Comparison of ENCODE assay signal across 8 cellular contexts in genomic region chr10:104339469-104340098, GRCh38. TPM values are rescaled to one million over a fixed set of nuclear protein-coding genes. Genes with fewer than 3 reads are reported as not detected.
A peak's percentile ranks its signal among the peaks of the same experiment; 100 is the strongest.
DNase-seq lines count a peak whose midpoint lies in the region; ATAC-seq, FAIRE-seq and TF ChIP-seq lines count a peak whose summit lies in the region.

No MANE protein-coding gene starts in this region.

- H3K23me2 ChIP-seq in H1 (ENCODE audit: low read depth, low read length) = peaks cover 18% of the 10 kb centered on the region

- CTCF ChIA-PET in Panc1 (lab: Charles Lee) (interaction anchor here (0.6 kb wide), 1 partner anchor 72 kb away, joined by 10 read pairs; no protein-coding TSS in a partner anchor), H1 (lab: Charles Lee; ENCODE audit: partially characterized antibody) (interaction anchor here (0.7 to 7.3 kb wide), 9 partner anchors 10 to 65 kb away, joined by 3 to 86 read pairs (median 17); no protein-coding TSS in a partner anchor)

- H4K5ac ChIP-seq in H1 (ENCODE audit: insufficient read length, low read depth, low read length) = no peak overlapping the region

- peak overlapping the region in 2 of 4 experiments; percentile 13 to 50; a peak in 3 of 7 replicates for H3K9ac ChIP-seq in H1 (replicated peaks in 1 of 4; ENCODE audit: extremely low read depth in 1 of 4, low read depth in 3 of 4, low read length in 3 of 4)

- BruUV-seq in Panc1 (replicated peaks; lab: Mats Ljungman, UMichigan) = no TSS peak

- intact Hi-C loops in Panc1 (cut with micrococcal nuclease; ENCODE audit: unreplicated experiment) = no loop called here

- no peaks in the 10 kb centered on the region for H3K9me2 ChIP-seq in DOHH2 (replicated peaks; ENCODE audit: control insufficient read depth, low read length)

- 0 out of 2 replicates have a peak overlapping the region, but pooled peaks have one; percentile 40 for H2BK20ac ChIP-seq in H1 (ENCODE audit: low read length)

- FAIRE-seq in H1 (lab: Jason Lieb, UNC) = no peak

- 76% methylated on average over 10 of the region's 11 CpGs; no CpG with 5 or more reads in 1 of the 2 experiments for WGBS in H1 (ENCODE audit: extremely low coverage in 1 of 2, insufficient coverage in 1 of 2, insufficient read length in 1 of 2, insufficient replicate concordance in 2 of 2, low coverage in 1 of 2, low lambda C conversion rate in 2 of 2, missing lambda C conversion rate in 1 of 2), 2 experiments

- peaks cover 23% of the 10 kb centered on the region for H4K20me1 ChIP-seq in DOHH2 (ENCODE audit: control insufficient read depth, insufficient read depth, low read depth, low read length)
- H4K20me1 ChIP-seq in H1 (replicated peaks in 1 of 2; ENCODE audit: control insufficient read depth in 1 of 2, insufficient read depth in 2 of 2, low read length in 2 of 2) = peaks cover 0 to 8% of the 10 kb centered on the region in 2 experiments

- TF ChIP-seq CTCF in DOHH2 (IDR thresholded peaks at IDR 0.05; ENCODE audit: low read depth, low read length, poor library complexity, severe bottlenecking) (no peak), Panc1 (IDR thresholded peaks at IDR 0.05) (no peak), H1 (IDR thresholded peaks at IDR 0.05; ENCODE audit: control extremely low read depth in 1 of 3, insufficient read depth in 1 of 3, low read depth in 1 of 3, low read length in 3 of 3) (no peak), GM13977 (IDR thresholded peaks at IDR 0.05; ENCODE audit: extremely low read depth, insufficient read depth, missing control alignments) (no peak)

- H2BK120ac ChIP-seq in H1 (replicated peaks; ENCODE audit: low read depth, low read length) = peak overlapping the region; percentile 38

- no peak overlapping the region for H2BK5ac ChIP-seq in H1 (ENCODE audit: low read depth, low read length)

- no peak overlapping the region for H3K56ac ChIP-seq in H1 (replicated peaks; ENCODE audit: insufficient read length, low read depth, low read length)

- in situ Hi-C loops in Panc1 (cut with HindIII; ENCODE audit: low pct_unique_long_range_greater_than_20kb, low sequenced_read_pairs) = no loop called here
- in situ Hi-C loops in GM13977 (cut with MboI; ENCODE audit: low pct_unique_long_range_greater_than_20kb, low sequenced_read_pairs, unreplicated experiment) = loop anchor here (10.0 kb wide), 1 partner anchor 45 kb away; no protein-coding TSS in a partner anchor

- H3K4me3 ChIP-seq in DOHH2 (ENCODE audit: low read length) (peak overlapping the region; percentile 83), Panc1 (ENCODE audit: low read depth in 2 of 2, low read length in 2 of 2) (peak overlapping the region; percentile 83 to 86), H1 (ENCODE audit: extremely low read depth in 1 of 4, insufficient read depth in 2 of 4, low read depth in 3 of 4, low read length in 4 of 4) (peak overlapping the region; percentile 73 to 90 (median 80); a peak in 6 of 8 replicates), muscle layer of duodenum (ENCODE audit: low read depth in 1 of 2, low read length in 2 of 2) (peak overlapping the region; percentile 87 to 97)

- H4K91ac ChIP-seq in H1 (replicated peaks; ENCODE audit: insufficient read length, low read length) = peak overlapping the region; percentile 7

- H3K27ac ChIP-seq in DOHH2 (ENCODE audit: low read depth, low read length) (no peak overlapping the region), Panc1 (ENCODE audit: low read length) (peak overlapping the region; percentile 99), H1 (ENCODE audit: low read depth, low read length) (no peak overlapping the region), muscle layer of duodenum (ENCODE audit: low read length) (peak overlapping the region; percentile 96)

- peak overlapping the region; percentile 94 for H2BK12ac ChIP-seq in H1 (ENCODE audit: low read depth, low read length)

- TF ChIP-seq EP300 in H1 (IDR thresholded peaks at IDR 0.05; ENCODE audit: borderline replicate concordance in 1 of 2, low read depth in 2 of 2, low read length in 2 of 2) = no peak

- ATAC-seq in Panc1 = no peak
- ATAC-seq in GM21576 (IDR thresholded peaks at IDR 0.05; ENCODE audit: unreplicated experiment) = no peak
- ATAC-seq in HG03159 (IDR thresholded peaks at IDR 0.05; ENCODE audit: unreplicated experiment) = no peak

- H3K79me1 ChIP-seq in H1 (ENCODE audit: low read depth, low read length) = 0 out of 2 replicates have a peak, but pooled peaks cover 6% of the 10 kb centered on the region

- peaks cover 38% of the 10 kb centered on the region for H3K79me2 ChIP-seq in DOHH2 (ENCODE audit: control insufficient read depth, low read length)
- peaks cover 16 to 31% of the 10 kb centered on the region in 2 experiments for H3K79me2 ChIP-seq in H1 (ENCODE audit: control insufficient read depth in 1 of 2, insufficient read depth in 2 of 2, low read length in 2 of 2)

- H3K27me3 ChIP-seq in DOHH2 (ENCODE audit: control insufficient read depth, low read length) = peaks cover 3% of the 10 kb centered on the region; the same call in 1 of the 2 replicates
- H3K27me3 ChIP-seq in Panc1 (ENCODE audit: control insufficient read depth, insufficient read depth, low read length) = no peaks in the 10 kb centered on the region
- H3K27me3 ChIP-seq in H1 (replicated peaks in 1 of 4; ENCODE audit: control insufficient read depth in 3 of 4, extremely low read depth in 1 of 4, insufficient read depth in 3 of 4, low read length in 3 of 4) = peaks cover 0 to 2% (median 0%) of the 10 kb centered on the region in 4 experiments; a peak in 1 of 7 replicates
- no peaks in the 10 kb centered on the region for H3K27me3 ChIP-seq in muscle layer of duodenum (ENCODE audit: low read depth, low read length)

- no peak overlapping the region for H2BK15ac ChIP-seq in H1 (ENCODE audit: low read length)

- H3K9me3 ChIP-seq in DOHH2 (ENCODE audit: control insufficient read depth, insufficient read depth, low read length) (no peaks in the 10 kb centered on the region), Panc1 (ENCODE audit: control insufficient read depth, insufficient read depth, low read depth, low read length) (no peaks in the 10 kb centered on the region), H1 (ENCODE audit: insufficient read depth in 2 of 2, low read depth in 1 of 2, low read length in 1 of 2) (no peaks in the 10 kb centered on the region), muscle layer of duodenum (ENCODE audit: control insufficient read depth in 1 of 2, low read length in 2 of 2) (no peaks in the 10 kb centered on the region)

- H3K14ac ChIP-seq in H1 (ENCODE audit: insufficient read length) = no peak overlapping the region

- H2AK5ac ChIP-seq in H1 (ENCODE audit: low read depth, low read length) = no peak overlapping the region; the same call in 1 of the 2 replicates

- no peak overlapping the region for H4K8ac ChIP-seq in H1 (ENCODE audit: extremely low read depth, insufficient read depth, low read length)

- H3F3A ChIP-seq in DOHH2 (ENCODE audit: control insufficient read depth, insufficient read depth) = 0 out of 2 replicates have a peak, but pooled peaks cover 3% of the 10 kb centered on the region

- H2AFZ ChIP-seq in H1 (ENCODE audit: low read length) = 0 out of 2 replicates have a peak overlapping the region, but pooled peaks have one; percentile 36

- no peak for TF ChIP-seq RAD21 in H1 (IDR thresholded peaks at IDR 0.05 in 1 of 2, conservative IDR thresholded peaks at IDR 0.05 in 1 of 2; ENCODE audit: low read depth in 2 of 2, low read length in 2 of 2)

- DNase-seq in Panc1 (ENCODE audit: low read depth, low spot score) (no peak), H1 (ENCODE audit: low read depth in 1 of 2, low spot score in 2 of 2) (peak in 1 of 2 experiments; percentile 42), cerebellar nuclear complex (lab: John Stamatoyannopoulos, UW) (no peak), GM13977 (ENCODE audit: low spot score) (no peak)

- H3K36me3 ChIP-seq in DOHH2 (ENCODE audit: control insufficient read depth, low read length) (peaks cover 16% of the 10 kb centered on the region), Panc1 (ENCODE audit: control insufficient read depth, insufficient read depth, low read length) (peaks cover 4% of the 10 kb centered on the region; the same call in 1 of the 2 replicates), H1 (ENCODE audit: control insufficient read depth in 2 of 4, insufficient read depth in 4 of 4, low read length in 3 of 4) (no peaks in the 10 kb centered on the region), muscle layer of duodenum (ENCODE audit: control insufficient read depth in 1 of 2, insufficient read depth in 2 of 2, low read length in 2 of 2) (peaks cover 0 to 18% of the 10 kb centered on the region in 2 donors)

- H3K18ac ChIP-seq in H1 (ENCODE audit: extremely low read depth, low read length) = peak overlapping the region; percentile 28; the same call in 1 of the 2 replicates

- H3K4me2 ChIP-seq in DOHH2 (ENCODE audit: low read length) = peak overlapping the region; percentile 99
- peak overlapping the region; percentile 86 to 93 for H3K4me2 ChIP-seq in H1 (ENCODE audit: insufficient read depth in 1 of 2, low read depth in 2 of 2, low read length in 2 of 2)

- POLR2A ChIA-PET in Panc1 (lab: Charles Lee) (interaction anchor here (0.6 to 0.7 kb wide), 2 partner anchors 17 to 44 kb away, joined by 3 to 5 read pairs; no protein-coding TSS in a partner anchor), H1 (lab: Charles Lee; ENCODE audit: partially characterized antibody) (interaction anchor here (1.5 to 4.2 kb wide), 4 partner anchors 10 to 18 kb away, joined by 7 to 37 read pairs (median 14); no protein-coding TSS in a partner anchor)

- H3K23ac ChIP-seq in H1 (ENCODE audit: insufficient read length) = no peak overlapping the region

- H3K4ac ChIP-seq in H1 (replicated peaks; ENCODE audit: insufficient read length, low read depth, low read length) = peak overlapping the region; percentile 19

- TF ChIP-seq POLR2A in H1 (IDR thresholded peaks at IDR 0.05; ENCODE audit: control extremely low read depth in 1 of 2, low read depth in 2 of 2, low read length in 2 of 2) = no peak

- peaks cover 34% of the 10 kb centered on the region for H3K4me1 ChIP-seq in DOHH2 (ENCODE audit: control insufficient read depth, low read length)
- H3K4me1 ChIP-seq in Panc1 (ENCODE audit: control insufficient read depth, insufficient read depth, low read length) = peaks cover 46% of the 10 kb centered on the region
- H3K4me1 ChIP-seq in H1 (replicated peaks in 1 of 4; ENCODE audit: control insufficient read depth in 3 of 4, insufficient read depth in 4 of 4, low read length in 3 of 4) = peaks cover 12 to 23% (median 16%) of the 10 kb centered on the region in 4 experiments; a peak in 6 of 7 replicates
- peaks cover 14 to 27% of the 10 kb centered on the region in 2 donors for H3K4me1 ChIP-seq in muscle layer of duodenum (ENCODE audit: control insufficient read depth in 1 of 2, insufficient read depth in 2 of 2, low read length in 2 of 2)

RNA-seq across cellular contexts. Expression of gene ITPRIP, which starts 1.3 kb away (rescaled TPM):
- 55.0 TPM for total RNA-seq in Panc1 (2021; ENCODE audit: unreplicated experiment)
- 52.8 TPM for polyA plus RNA-seq in Panc1 (2012; ENCODE audit: insufficient read length)
- 16.9 and 17.1 TPM in 2 replicates for total RNA-seq in H1 (2021; fragmentation: NEBNext Ultra II Directional; extraction: Animal tissue kit (Norgen Biotek cat#: 25700))
- polyA plus RNA-seq in H1 (2011; rRNA removed) = 15.2 and 15.3 TPM in 2 replicates
- polyA plus RNA-seq in H1 (2011; cell fraction: cytosol; rRNA removed) = 11.4 TPM
- polyA plus RNA-seq in H1 (2011; cell fraction: nucleus; rRNA removed) = 17.8 TPM
- 13.9 to 16.3 TPM (median 15.0 TPM) in 4 replicates for polyA plus RNA-seq in H1 (2012, experiment 1 of 2)
- polyA plus RNA-seq in H1 (2012, experiment 2 of 2) = 12.2 TPM
- 20.7 TPM for polyA plus RNA-seq in H1 (2013, experiment 1 of 2)
- polyA plus RNA-seq in H1 (2013, experiment 2 of 2) = 21.2 TPM
- polyA minus RNA-seq in H1 (2011; rRNA and poly(A)+ RNA removed) = 20.2 and 21.4 TPM in 2 replicates
- polyA minus RNA-seq in H1 (2011; cell fraction: cytosol; rRNA and poly(A)+ RNA removed) = 8.9 TPM
- polyA minus RNA-seq in H1 (2011; cell fraction: nucleus; rRNA and poly(A)+ RNA removed) = 23.5 TPM

RNA-seq across cellular contexts. Expression of gene CFAP58, which starts 14.0 kb away (rescaled TPM):
- 2.0 TPM for total RNA-seq in Panc1 (2021; ENCODE audit: unreplicated experiment)
- 1.4 TPM for polyA plus RNA-seq in Panc1 (2012; ENCODE audit: insufficient read length)
- total RNA-seq in H1 (2021; fragmentation: NEBNext Ultra II Directional; extraction: Animal tissue kit (Norgen Biotek cat#: 25700)) = 0.71 and 1.1 TPM in 2 replicates
- 0.09 and 0.32 TPM in 2 replicates for polyA plus RNA-seq in H1 (2011; rRNA removed)
- polyA plus RNA-seq in H1 (2011; cell fraction: cytosol; rRNA removed) = 0.67 TPM
- 0.66 TPM for polyA plus RNA-seq in H1 (2011; cell fraction: nucleus; rRNA removed)
- 0.97 to 1.5 TPM (median 1.3 TPM) in 4 replicates for polyA plus RNA-seq in H1 (2012, experiment 1 of 2)
- 0.16 TPM for polyA plus RNA-seq in H1 (2012, experiment 2 of 2)
- polyA plus RNA-seq in H1 (2013, experiment 1 of 2) = 0.63 TPM
- 0.68 TPM for polyA plus RNA-seq in H1 (2013, experiment 2 of 2)
- 0.35 and 0.80 TPM in 2 replicates for polyA minus RNA-seq in H1 (2011; rRNA and poly(A)+ RNA removed)
- polyA minus RNA-seq in H1 (2011; cell fraction: cytosol; rRNA and poly(A)+ RNA removed) = 1.5 TPM
- polyA minus RNA-seq in H1 (2011; cell fraction: nucleus; rRNA and poly(A)+ RNA removed) = 2.1 TPM

Comparison
In these comparisons a context has a peak if more than half of its experiments do, and no peak if none do; other contexts are left out.
1. H3K27ac ChIP-seq: peak in Panc1 (single experiment) and muscle layer of duodenum (single experiment); none in DOHH2 (single experiment) and H1 (single experiment).
2. Peak in every context shown above with its lines, with median percentiles within 50 percentile points of each other: H3K4me3 ChIP-seq.